ENCODE assay signal across 9 cellular contexts in genomic region chr5:125409101-125409495, GRCh38.
DNase-seq lines count a peak whose midpoint lies in the region; TF ChIP-seq lines count a peak whose summit lies in the region.
"Had no signal": no experiment of that assay in that cellular context is flagged by ENCODE, and none has a peak within 500 bp of the region (broad histone marks: within the 10 kb centered on the region; RNA-seq: fewer than 3 reads in every experiment).

No MANE protein-coding gene starts in this region.

- H3F3A ChIP-seq in neural cell (ENCODE audit: insufficient read depth, low read length, poor library complexity, severe bottlenecking) = peaks cover 3% of the 10 kb centered on the region

- H3K27me3 ChIP-seq in dorsolateral prefrontal cortex (no peaks in the 10 kb centered on the region), neural cell (ENCODE audit: insufficient read depth, low read depth, low read length) (no peaks in the 10 kb centered on the region)

- H3K9me2 ChIP-seq in neural cell (ENCODE audit: insufficient read depth, low read length) = no peaks in the 10 kb centered on the region

- DNase-seq in DMS153 (lab: John Stamatoyannopoulos, UW) (peak; percentile 84), NCI-H510A (lab: John Stamatoyannopoulos, UW) (peak; percentile 22), dorsolateral prefrontal cortex (no peak), globus pallidus (ENCODE audit: low spot score) (no peak), SIG-M5 (lab: John Stamatoyannopoulos, UW) (no peak), NCI-H526 treated with DMSO at 0.1 percent for 48 hours (lab: John Stamatoyannopoulos, UW) (no peak), T-helper 1 cell (no peak)
- DNase-seq: activated naive CD8-positive, alpha-beta T cell treated with anti-CD3 and anti-CD28 coated beads, Interleukin-2, amount 50 U/mL, for 24 hours had no signal

- no peaks in the 10 kb centered on the region for H3K79me2 ChIP-seq in neural cell (replicated peaks; ENCODE audit: insufficient read depth, low read length)

- peak overlapping the region; percentile 21 for H3K4me2 ChIP-seq in neural cell (ENCODE audit: low read length)

- no peak overlapping the region for H2AFZ ChIP-seq in neural cell (ENCODE audit: low read depth, low read length)

- no peak overlapping the region for H3K9ac ChIP-seq in neural cell (ENCODE audit: low read length)

- H3K4me3 ChIP-seq in dorsolateral prefrontal cortex (peak overlapping the region in 4 of 59 donors; percentile 7 to 64 (median 34)), neural cell (ENCODE audit: low read length) (no peak overlapping the region)

- TF ChIP-seq CTCF in dorsolateral prefrontal cortex (IDR thresholded peaks at IDR 0.05 in 54 of 56, conservative IDR thresholded peaks at IDR 0.05 in 2 of 56; ENCODE audit: low read depth in 1 of 56, partially characterized antibody in 56 of 56) = no peak
- no peak for TF ChIP-seq CTCF in neural cell (IDR thresholded peaks at IDR 0.05; ENCODE audit: poor library complexity, severe bottlenecking)

- peak overlapping the region in 52 of 59 donors; percentile 2 to 99 (median 96) for H3K27ac ChIP-seq in dorsolateral prefrontal cortex
- no peak overlapping the region for H3K27ac ChIP-seq in neural cell (ENCODE audit: low read length)

- no peak for TF ChIP-seq EP300 in neural cell (conservative IDR thresholded peaks at IDR 0.05; ENCODE audit: poor library complexity, severe bottlenecking)

- TF ChIP-seq RAD21 in neural cell (conservative IDR thresholded peaks at IDR 0.05) = no peak

- intact Hi-C loops in dorsolateral prefrontal cortex (cut with DNase I) = no loop called here

- H3K36me3 ChIP-seq in neural cell (ENCODE audit: insufficient read depth, low read length) = no peaks in the 10 kb centered on the region

- H3K9me3 ChIP-seq in neural cell (ENCODE audit: low read length) = no peaks in the 10 kb centered on the region

- H4K20me1 ChIP-seq in neural cell (ENCODE audit: insufficient read depth) = no peaks in the 10 kb centered on the region

TF ChIP-seq in neural cell, 6 proteins besides CTCF, POLR2A, EP300 and RAD21:
- TF ChIP-seq MXI1 (conservative IDR thresholded peaks at IDR 0.05; ENCODE audit: poor library complexity, severe bottlenecking) = no peak
- TF ChIP-seq EZH2 (IDR thresholded peaks at IDR 0.05; ENCODE audit: borderline replicate concordance, insufficient read depth, low read length, poor library complexity, severe bottlenecking) = no peak
- no peak for TF ChIP-seq REST (IDR thresholded peaks at IDR 0.05; ENCODE audit: borderline replicate concordance)
- no peak for TF ChIP-seq TAF1 (IDR thresholded peaks at IDR 0.05; ENCODE audit: low read depth)
- TF ChIP-seq POLR2AphosphoS5 (IDR thresholded peaks at IDR 0.05) = no peak
- no peak for TF ChIP-seq SMC3 (conservative IDR thresholded peaks at IDR 0.05; ENCODE audit: poor library complexity)

Comparison
In these comparisons a context has a peak if more than half of its experiments do, and no peak if none do; other contexts are left out.
1. DNase-seq: peak in DMS153 (single experiment) and NCI-H510A (single experiment); none in dorsolateral prefrontal cortex (0 of 10), globus pallidus (single experiment), SIG-M5 (single experiment), NCI-H526 treated with DMSO at 0.1 percent for 48 hours (single experiment) and T-helper 1 cell (0 of 5).